1 cellular context compared by ENCODE assay signal in the genomic region with DNA sequence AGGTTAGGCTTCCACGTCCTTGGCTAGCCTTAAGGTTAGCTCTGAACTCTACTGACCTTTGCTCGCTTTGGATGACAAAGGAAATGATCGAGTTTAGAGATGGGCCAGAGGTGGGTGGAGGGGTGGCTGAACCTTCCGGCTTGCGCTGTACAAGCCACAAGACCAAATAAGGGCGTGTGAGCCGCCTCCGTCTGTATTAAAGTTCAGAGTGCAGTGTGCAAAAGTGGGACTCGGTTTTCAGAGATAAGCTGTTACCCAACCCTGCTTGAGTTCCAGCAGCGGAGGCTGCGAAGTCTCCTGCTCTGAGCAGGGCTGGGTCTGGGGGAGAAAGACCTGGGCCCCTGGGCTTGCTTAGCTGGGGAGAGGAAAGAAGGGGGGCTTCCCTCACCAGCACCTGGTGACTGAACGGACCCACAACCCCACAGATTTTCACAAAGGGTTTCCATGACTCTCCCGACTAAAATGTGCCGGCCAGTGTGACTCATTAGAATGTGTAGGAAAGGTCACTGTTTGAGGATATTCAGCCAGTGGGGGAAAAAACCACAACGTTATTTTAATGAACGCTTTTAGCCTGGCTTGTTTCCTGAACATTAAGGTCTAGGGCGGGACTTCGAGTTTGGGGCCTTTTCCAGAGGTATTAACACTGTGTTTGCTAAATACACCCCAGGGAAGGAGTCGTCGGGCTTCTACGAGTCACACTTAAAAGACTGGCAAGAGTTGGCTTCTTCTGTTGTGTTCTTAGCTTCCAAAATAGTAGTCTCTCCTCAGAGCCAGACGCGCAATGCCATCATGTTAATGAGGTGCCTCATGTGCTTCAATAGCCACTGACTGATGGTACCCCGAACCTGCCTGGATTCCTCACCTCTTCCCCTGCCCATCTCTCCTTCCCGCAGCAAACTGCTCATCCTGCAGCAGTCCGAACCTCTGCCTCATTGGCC.
TF ChIP-seq lines count a peak whose summit lies in the region.

No MANE protein-coding gene starts in this region.

TF ChIP-seq in HepG2, 621 proteins besides CTCF, POLR2A, EP300 and RAD21 (continued from another document):
- TF ChIP-seq ZBED4 (CRISPR knock-in tag; IDR thresholded peaks at IDR 0.05; ENCODE audit: borderline replicate concordance) (no peak; the same call in 1 of the 2 replicates), SKIL (CRISPR knock-in tag; IDR thresholded peaks at IDR 0.05; ENCODE audit: borderline replicate concordance) (peak; percentile 93), SKI (IDR thresholded peaks at IDR 0.05; ENCODE audit: partially characterized antibody) (peak; percentile 80), GABPA (IDR thresholded peaks at IDR 0.05; ENCODE audit: low read depth, low read length) (no peak), GABPA (CRISPR knock-in tag; IDR thresholded peaks at IDR 0.05; ENCODE audit: low read depth) (peak; percentile 74), ZNF3 (CRISPR knock-in tag; IDR thresholded peaks at IDR 0.05) (no peak; the same call in 1 of the 2 replicates), JUN (CRISPR knock-in tag; IDR thresholded peaks at IDR 0.05) (peak; percentile 92), PRDM10 (CRISPR knock-in tag; IDR thresholded peaks at IDR 0.05; ENCODE audit: low read depth) (peak; percentile 37; the same call in 1 of the 2 replicates), ZZZ3 (CRISPR knock-in tag; IDR thresholded peaks at IDR 0.05; ENCODE audit: borderline replicate concordance) (peak; percentile 45; the same call in 1 of the 2 replicates), KDM4B (CRISPR knock-in tag; IDR thresholded peaks at IDR 0.05) (peak; percentile 91)
- TF ChIP-seq, protein P1, sequence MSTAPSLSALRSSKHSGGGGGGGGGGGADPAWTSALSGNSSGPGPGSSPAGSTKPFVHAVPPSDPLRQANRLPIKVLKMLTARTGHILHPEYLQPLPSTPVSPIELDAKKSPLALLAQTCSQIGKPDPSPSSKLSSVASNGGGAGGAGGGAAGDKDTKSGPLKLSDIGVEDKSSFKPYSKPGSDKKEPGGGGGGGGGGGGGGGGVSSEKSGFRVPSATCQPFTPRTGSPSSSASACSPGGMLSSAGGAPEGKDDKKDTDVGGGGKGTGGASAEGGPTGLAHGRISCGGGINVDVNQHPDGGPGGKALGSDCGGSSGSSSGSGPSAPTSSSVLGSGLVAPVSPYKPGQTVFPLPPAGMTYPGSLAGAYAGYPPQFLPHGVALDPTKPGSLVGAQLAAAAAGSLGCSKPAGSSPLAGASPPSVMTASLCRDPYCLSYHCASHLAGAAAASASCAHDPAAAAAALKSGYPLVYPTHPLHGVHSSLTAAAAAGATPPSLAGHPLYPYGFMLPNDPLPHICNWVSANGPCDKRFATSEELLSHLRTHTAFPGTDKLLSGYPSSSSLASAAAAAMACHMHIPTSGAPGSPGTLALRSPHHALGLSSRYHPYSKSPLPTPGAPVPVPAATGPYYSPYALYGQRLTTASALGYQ (CRISPR knock-in tag; IDR thresholded peaks at IDR 0.05) = peak; percentile 79; the same call in 1 of the 2 replicates
